Comparison of ENCODE assay signal across 8 cellular contexts in the genomic region with DNA sequence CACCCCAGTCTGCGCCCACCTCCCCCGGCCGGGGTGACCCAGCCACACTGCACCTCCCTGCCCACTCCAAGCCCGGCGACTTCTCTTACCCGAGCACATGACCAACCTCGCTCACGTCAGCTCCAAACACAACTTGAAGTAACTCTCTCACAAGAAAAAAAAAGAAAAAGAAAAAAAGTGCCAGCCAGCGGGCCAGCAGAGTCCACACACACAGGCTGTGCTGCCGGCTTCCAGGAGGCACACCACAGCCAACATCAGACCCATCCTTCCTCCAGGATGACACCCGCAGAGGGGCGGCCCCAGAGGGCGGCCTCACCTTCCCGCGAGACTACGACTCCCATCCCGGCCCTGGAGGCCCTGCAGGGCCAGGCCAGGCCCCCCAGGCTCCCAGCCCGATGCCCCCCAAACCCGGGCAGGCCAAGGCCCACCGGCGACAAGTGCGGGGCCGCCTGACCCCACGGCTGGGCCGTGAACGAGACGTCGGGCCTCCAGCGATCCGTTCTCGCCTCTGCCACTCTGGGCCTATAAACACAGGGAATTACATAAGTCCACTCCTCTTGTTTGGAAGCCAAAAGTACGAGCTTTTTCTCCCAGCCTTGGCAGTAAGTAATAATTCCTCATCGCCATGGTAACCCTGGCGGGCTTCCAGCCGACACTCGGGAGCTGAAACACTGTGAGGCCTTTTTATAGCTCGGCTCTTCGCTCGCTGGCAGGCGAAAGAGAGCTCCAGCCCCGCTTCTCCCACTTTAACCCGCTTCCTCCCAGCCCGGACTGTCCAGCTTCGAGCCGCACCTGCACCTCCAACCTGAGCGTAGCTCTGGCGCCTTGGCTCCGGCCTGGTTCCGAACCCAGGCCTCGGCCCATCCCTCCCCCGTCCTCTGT. TPM values are rescaled to one million over a fixed set of nuclear protein-coding genes. Genes with fewer than 3 reads are reported as not detected.
DNase-seq lines count a peak whose midpoint lies in the region; ATAC-seq and TF ChIP-seq lines count a peak whose summit lies in the region.

No MANE protein-coding gene starts in this region.

- no peak for TF ChIP-seq CTCF in WI38 (IDR thresholded peaks at IDR 0.05; ENCODE audit: low read depth, low read length)
- no peak for TF ChIP-seq CTCF in gastroesophageal sphincter (IDR thresholded peaks at IDR 0.05)
- no peak for TF ChIP-seq CTCF in omental fat pad (IDR thresholded peaks at IDR 0.05)

- DNase-seq in DMS114 treated with DMSO at 0.1 percent for 48 hours (lab: John Stamatoyannopoulos, UW; ENCODE audit: unreplicated experiment) (peak; percentile 13), NCI-H187 (lab: John Stamatoyannopoulos, UW) (peak; percentile 93 to 99), omental fat pad (ENCODE audit: low spot score) (peak; percentile 99)

- H3K4me1 ChIP-seq in gastroesophageal sphincter = peaks cover 4 to 99% (median 64%) of the 10 kb centered on the region in 3 donors

- peak; percentile 84 for ATAC-seq in gastroesophageal sphincter
- peak; percentile 82 for ATAC-seq in omental fat pad (ENCODE audit: low FRiP score)
- ATAC-seq in GM21381 (IDR thresholded peaks at IDR 0.05; ENCODE audit: unreplicated experiment) = no peak
- ATAC-seq in HG03039 (IDR thresholded peaks at IDR 0.05; ENCODE audit: unreplicated experiment) = no peak
- no peak for ATAC-seq in GM18868 (IDR thresholded peaks at IDR 0.05; ENCODE audit: unreplicated experiment)

- 0% methylated on average over 1 to 6 of the region's 51 CpGs for WGBS in gastroesophageal sphincter (ENCODE audit: low coverage in 1 of 2), 2 donors

- H3K27me3 ChIP-seq in gastroesophageal sphincter = no peaks in the 10 kb centered on the region

- H3K9me3 ChIP-seq in gastroesophageal sphincter = no peaks in the 10 kb centered on the region

- H3K4me3 ChIP-seq in WI38 (ENCODE audit: low read depth, low read length) = peak overlapping the region; percentile 41
- peak overlapping the region; percentile 28 to 59 for H3K4me3 ChIP-seq in gastroesophageal sphincter

- peak; percentile 43 to 44 for TF ChIP-seq POLR2A in gastroesophageal sphincter (IDR thresholded peaks at IDR 0.05)

- H3K27ac ChIP-seq in gastroesophageal sphincter = peak overlapping the region; percentile 91 to 99 (median 98)

- peak; percentile 54 for TF ChIP-seq EP300 in gastroesophageal sphincter (IDR thresholded peaks at IDR 0.05)

- no peaks in the 10 kb centered on the region for H3K36me3 ChIP-seq in gastroesophageal sphincter

RNA-seq across cellular contexts. Expression of a gene that starts 49.1 kb away (rescaled TPM):
- total RNA-seq in gastroesophageal sphincter (100 to 1,000 TPM in 2 of 4 donors, 10 to 100 TPM in 2; 67.2 to 148 (median 105) TPM), omental fat pad (10 to 100 TPM; 53.4 to 85.3 (median 71.9) TPM)

Comparison
In these comparisons a context has a peak if more than half of its experiments do, and no peak if none do; other contexts are left out.
1. DNase-seq: peak in every context shown above with its lines; median percentile 99 in omental fat pad; 96 in NCI-H187; 13 in DMS114 treated with DMSO at 0.1 percent for 48 hours.
2. ATAC-seq: peak in gastroesophageal sphincter (single experiment) and omental fat pad (single experiment); none in GM21381 (single experiment), HG03039 (single experiment) and GM18868 (single experiment).